ENCODE assay signal across 1 cellular context in genomic region chr9:134180786-134181647, GRCh38.
TF ChIP-seq lines count a peak whose summit lies in the region.

No MANE protein-coding gene starts in this region.

TF ChIP-seq in IMR-90, 13 proteins besides CTCF, POLR2A, EP300 and RAD21 (continued from another document):
- no peak for TF ChIP-seq CHD1 (IDR thresholded peaks at IDR 0.05; ENCODE audit: low read depth, low read length)
- no peak for TF ChIP-seq FOS (IDR thresholded peaks at IDR 0.05; ENCODE audit: low read depth, low read length)
- TF ChIP-seq RFX5 (IDR thresholded peaks at IDR 0.05; ENCODE audit: low read depth, low read length) = no peak
- no peak for TF ChIP-seq SMC3 (IDR thresholded peaks at IDR 0.05; ENCODE audit: low read depth, low read length)
- no peak for TF ChIP-seq NFE2L2 (IDR thresholded peaks at IDR 0.05; ENCODE audit: low read depth, low read length)
- TF ChIP-seq CEBPB (IDR thresholded peaks at IDR 0.05; ENCODE audit: low read depth, low read length) = no peak
- no peak for TF ChIP-seq MAFK (IDR thresholded peaks at IDR 0.05; ENCODE audit: low read depth, low read length)
